In genomic region chr4:177323416-177323815, GRCh38 we compare ENCODE assay signal across 20 cellular contexts. TPM values are rescaled to one million over a fixed set of nuclear protein-coding genes. Genes with fewer than 3 reads are reported as not detected.
DNase-seq lines count a peak whose midpoint lies in the region; ATAC-seq, FAIRE-seq and TF ChIP-seq lines count a peak whose summit lies in the region.
"Had no signal": no experiment of that assay in that cellular context is flagged by ENCODE, and none has a peak within 500 bp of the region (broad histone marks: within the 10 kb centered on the region; RNA-seq: fewer than 3 reads in every experiment).

No MANE protein-coding gene starts in this region.

- peaks cover 54% of the 10 kb centered on the region for H3K36me3 ChIP-seq in K562 (ENCODE audit: control insufficient read depth, insufficient read depth, low read length)
- H3K36me3 ChIP-seq in thymus (ENCODE audit: control insufficient read depth, insufficient read depth) = no peaks in the 10 kb centered on the region

- no peak for DNase-seq in activated CD4-positive, alpha-beta T cell treated with anti-CD3 and anti-CD28 coated beads, Interleukin-2, amount 10 ng/mL, durations not matched to agents 24 days and 14 days
- no peak for DNase-seq in activated CD4-positive, alpha-beta T cell treated with anti-CD3 and anti-CD28 coated beads for 48 hours
- no peak for DNase-seq in H9
- DNase-seq in K562 (ENCODE audit: extremely low read depth in 1 of 4, low spot score in 3 of 4) = no peak
- DNase-seq in GM13976 (ENCODE audit: low spot score) = no peak
- DNase-seq in RPMI8226 = no peak
- DNase-seq: Karpas-422, NCI-H1417 treated with DMSO at 0.1 percent for 48 hours, NCI-H2029, NCI-H2171 treated with DMSO at 0.1 percent for 48 hours, NCI-H510A, NCI-H82, SIG-M5 had no signal

- H2AFZ ChIP-seq in H9 (ENCODE audit: low read length) (no peak overlapping the region), K562 (ENCODE audit: low read depth, low read length) (no peak overlapping the region)

- H4K20me1 ChIP-seq in H9 (ENCODE audit: control insufficient read depth, insufficient read depth, insufficient read length) (no peaks in the 10 kb centered on the region), K562 (replicated peaks; ENCODE audit: control insufficient read depth, insufficient read depth, low read length) (no peaks in the 10 kb centered on the region)

- peaks cover 3% of the 10 kb centered on the region for H3K79me1 ChIP-seq in H9 (ENCODE audit: insufficient read depth, low read depth, low read length, poor library complexity, severe bottlenecking)

- no peak overlapping the region for H3K18ac ChIP-seq in H9 (ENCODE audit: insufficient read length, low read depth, low read length)

- H3K4me3 ChIP-seq in K562 = no peak overlapping the region
- H3K4me3 ChIP-seq in thymus (ENCODE audit: low read length) = no peak overlapping the region

- no peaks in the 10 kb centered on the region for H3K23me2 ChIP-seq in H9 (ENCODE audit: insufficient read length, low read depth, low read length, poor library complexity, severe bottlenecking)

- no peak overlapping the region for H2BK15ac ChIP-seq in H9 (ENCODE audit: low read depth, low read length)

- H3K56ac ChIP-seq in H9 (ENCODE audit: insufficient read length, low read depth, low read length) = no peak overlapping the region

- H2BK20ac ChIP-seq in H9 (ENCODE audit: low read depth, low read length, poor library complexity, severe bottlenecking) = no peak overlapping the region

- ATAC-seq in K562 (no peak), HG02840 (IDR thresholded peaks at IDR 0.05; ENCODE audit: low FRiP score, unreplicated experiment) (no peak)
- ATAC-seq: HepG2 had no signal

- H2BK5ac ChIP-seq in H9 (ENCODE audit: insufficient read length, low read length) = no peak overlapping the region

- peaks cover 58% of the 10 kb centered on the region for H3K4me1 Mint-ChIP-seq in activated CD4-positive, alpha-beta T cell treated with anti-CD3 and anti-CD28 coated beads, Interleukin-2, amount 10 ng/mL, durations not matched to agents 24 days and 14 days
- peaks cover 3 to 8% of the 10 kb centered on the region in 2 experiments for H3K4me1 Mint-ChIP-seq in H9

- no peak overlapping the region for H3K14ac ChIP-seq in H9 (ENCODE audit: insufficient read depth, low read length)

- FAIRE-seq in K562 (lab: Jason Lieb, UNC) = no peak
- FAIRE-seq: A204.1, D721Med, H54, HepG2, RCC 7860 had no signal

- intact Hi-C loops in activated CD4-positive, alpha-beta T cell treated with anti-CD3 and anti-CD28 coated beads, Interleukin-2, amount 10 ng/mL, durations not matched to agents 24 days and 14 days (cut with micrococcal nuclease) = no loop called here
- intact Hi-C loops in K562 (cut with micrococcal nuclease) = no loop called here

- TF ChIP-seq CTCF in H9 (conservative IDR thresholded peaks at IDR 0.05) (no peak), K562 (IDR thresholded peaks at IDR 0.05 in 2 of 3, conservative IDR thresholded peaks at IDR 0.05 in 1 of 3; ENCODE audit: insufficient read depth in 2 of 3, low read depth in 1 of 3, low read length in 3 of 3) (no peak), GM13976 (IDR thresholded peaks at IDR 0.05; ENCODE audit: borderline replicate concordance, control extremely low read depth, extremely low read depth, insufficient read depth, missing control alignments) (no peak)

- H3K27me3 ChIP-seq in H9 (ENCODE audit: insufficient read depth, low read length) = no peaks in the 10 kb centered on the region
- no peaks in the 10 kb centered on the region for H3K27me3 ChIP-seq in K562 (ENCODE audit: control insufficient read depth in 2 of 2, insufficient read depth in 2 of 2, low read length in 2 of 2)
- no peaks in the 10 kb centered on the region for H3K27me3 ChIP-seq in thymus (ENCODE audit: control insufficient read depth, insufficient read depth)

- peak overlapping the region; percentile 35 for H3K27ac Mint-ChIP-seq in activated CD4-positive, alpha-beta T cell treated with anti-CD3 and anti-CD28 coated beads, Interleukin-2, amount 10 ng/mL, durations not matched to agents 24 days and 14 days
- H3K27ac Mint-ChIP-seq in H9 = no peak overlapping the region

- CTCF ChIA-PET in K562 (lab: Yijun Ruan, JAX; ENCODE audit: low intra/inter-chr PET ratio) = no interaction called here

- H3K36me3 Mint-ChIP-seq in activated CD4-positive, alpha-beta T cell treated with anti-CD3 and anti-CD28 coated beads, Interleukin-2, amount 10 ng/mL, durations not matched to agents 24 days and 14 days (ENCODE audit: low read depth) = peaks cover 51% of the 10 kb centered on the region
- peaks cover 38 to 43% (median 39%) of the 10 kb centered on the region in 3 experiments for H3K36me3 Mint-ChIP-seq in H9 (ENCODE audit: insufficient read depth in 1 of 3, low read depth in 3 of 3)

- POLR2A ChIA-PET in K562 (lab: Yijun Ruan, JAX) = no interaction called here

- no peak for TF ChIP-seq POLR2A in K562 (conservative IDR thresholded peaks at IDR 0.05)

- no TSS peak for BruUV-seq in K562 (replicated peaks; lab: Mats Ljungman, UMichigan)

- no peak overlapping the region for H4K91ac ChIP-seq in H9 (ENCODE audit: insufficient read length, low read depth, low read length)

- H3K27ac ChIP-seq in H9 (ENCODE audit: insufficient read length, low read depth, low read length) = no peak overlapping the region
- no peak overlapping the region for H3K27ac ChIP-seq in K562 (ENCODE audit: extremely low read depth, low read depth, low read length)
- peak overlapping the region; percentile 36 for H3K27ac ChIP-seq in thymus (ENCODE audit: low read depth)

- no peak overlapping the region for H4K8ac ChIP-seq in H9 (replicated peaks; ENCODE audit: insufficient read length, low read depth, low read length)

- H2AK5ac ChIP-seq in H9 (ENCODE audit: insufficient read length, low read length) = no peak overlapping the region

- H3K79me2 ChIP-seq in H9 (ENCODE audit: insufficient read depth, low read length) (no peaks in the 10 kb centered on the region), K562 (ENCODE audit: control insufficient read depth, insufficient read depth, low read length) (peaks cover 68% of the 10 kb centered on the region; the same call in 2 of the 3 replicates)

- no peak overlapping the region for H2BK120ac ChIP-seq in H9 (ENCODE audit: low read depth, low read length, poor library complexity, severe bottlenecking)

- H3K9ac ChIP-seq in H9 (ENCODE audit: extremely low read depth, insufficient read length, low read length) (no peak overlapping the region), K562 (ENCODE audit: insufficient read depth in 1 of 2, low read depth in 2 of 2, low read length in 2 of 2) (no peak overlapping the region)

- in situ Hi-C loops in K562 (cut with MboI) = no loop called here
- in situ Hi-C loops in GM13976 (cut with MboI; ENCODE audit: low sequenced_read_pairs, unreplicated experiment) = no loop called here

- no peaks in the 10 kb centered on the region for H3K4me1 ChIP-seq in H9 (ENCODE audit: insufficient read depth, low read length)
- H3K4me1 ChIP-seq in K562 (replicated peaks in 1 of 2; ENCODE audit: control insufficient read depth in 2 of 2, insufficient read depth in 2 of 2, low read length in 2 of 2) = peaks cover 0 to 14% of the 10 kb centered on the region in 2 experiments; a peak in 2 of 5 replicates
- H3K4me1 ChIP-seq in thymus (ENCODE audit: control insufficient read depth, insufficient read depth, low read length) = peaks cover 14% of the 10 kb centered on the region

- peak overlapping the region; percentile 56 for H3K23ac ChIP-seq in H9 (ENCODE audit: insufficient read length, low read depth, low read length)

- peaks cover 4% of the 10 kb centered on the region for H3K9me3 Mint-ChIP-seq in activated CD4-positive, alpha-beta T cell treated with anti-CD3 and anti-CD28 coated beads, Interleukin-2, amount 10 ng/mL, durations not matched to agents 24 days and 14 days
- H3K9me3 Mint-ChIP-seq in H9 = peaks cover 0 to 6% of the 10 kb centered on the region in 2 experiments; a peak in 3 of 5 replicates

- WGBS in H9 (ENCODE audit: extremely low coverage, insufficient read length, low lambda C conversion rate) = no CpG with 5 or more reads among the region's 1 CpG
- 71% methylated on average over 1 of the region's 1 CpG for WGBS in K562 (ENCODE audit: insufficient coverage, low coverage, missing lambda C conversion rate)
- WGBS in thymus = 97% methylated on average over 1 of the region's 1 CpG

- no peaks in the 10 kb centered on the region for H3K27me3 Mint-ChIP-seq in activated CD4-positive, alpha-beta T cell treated with anti-CD3 and anti-CD28 coated beads, Interleukin-2, amount 10 ng/mL, durations not matched to agents 24 days and 14 days
- no peaks in the 10 kb centered on the region for H3K27me3 Mint-ChIP-seq in H9 (ENCODE audit: low read depth)

- H3K4me2 ChIP-seq in H9 (ENCODE audit: insufficient read depth, insufficient read length, low read length) (no peak overlapping the region), K562 (ENCODE audit: insufficient read depth, low read length) (no peak overlapping the region)

- no peak overlapping the region for H2BK12ac ChIP-seq in H9 (ENCODE audit: insufficient read length, low read depth, low read length)

- H4K5ac ChIP-seq in H9 (ENCODE audit: insufficient read length, low read depth, low read length) = no peak overlapping the region

- H3K9me1 ChIP-seq in K562 (ENCODE audit: control insufficient read depth, insufficient read depth, low read length) = no peaks in the 10 kb centered on the region

- H3K9me3 ChIP-seq in H9 (ENCODE audit: control insufficient read depth, low read depth, low read length) = no peaks in the 10 kb centered on the region
- H3K9me3 ChIP-seq in K562 (replicated peaks; ENCODE audit: control insufficient read depth, insufficient read depth, low read depth, low read length) = no peaks in the 10 kb centered on the region
- H3K9me3 ChIP-seq in thymus (ENCODE audit: control insufficient read depth) = no peaks in the 10 kb centered on the region

- H3K4ac ChIP-seq in H9 (ENCODE audit: low read depth, low read length) = no peak overlapping the region

- no peak for TF ChIP-seq RAD21 in K562 (CRISPR knock-in tag; conservative IDR thresholded peaks at IDR 0.05 in 1 of 2, IDR thresholded peaks at IDR 0.05 in 1 of 2)

- H3K4me3 Mint-ChIP-seq in activated CD4-positive, alpha-beta T cell treated with anti-CD3 and anti-CD28 coated beads, Interleukin-2, amount 10 ng/mL, durations not matched to agents 24 days and 14 days = peak overlapping the region; percentile 26
- H3K4me3 Mint-ChIP-seq in H9 = no peak overlapping the region

- no peak overlapping the region for H3T11ph ChIP-seq in H9 (ENCODE audit: low read length)

- no peak for TF ChIP-seq EP300 in K562 (IDR thresholded peaks at IDR 0.05; ENCODE audit: low read length)

RNA-seq across cellular contexts. Expression of gene NEIL3, which starts 13.7 kb away (rescaled TPM):
- total RNA-seq in activated CD4-positive, alpha-beta T cell treated with anti-CD3 and anti-CD28 coated beads, Interleukin-2, amount 10 ng/mL, durations not matched to agents 24 days and 14 days = 15.5 and 17.0 TPM in 2 replicates
- total RNA-seq in H9 (2021) (6.3 and 8.3 TPM in 2 replicates), K562 (2014; rRNA removed) (9.9 and 10.7 TPM in 2 replicates), K562 (2014; rRNA removed; fragmentation: Illumina TruSeq; extraction: Trizol) (15.2 and 16.4 TPM in 2 replicates), K562 (2015; rRNA removed; fragmentation: Illumina TruSeq; extraction: Trizol) (15.0 and 15.2 TPM in 2 replicates), K562 (2021) (12.9 and 14.4 TPM in 2 replicates)
- 14.8 and 40.0 TPM in 2 replicates for total RNA-seq in K562 (2011; cell fraction: chromatin; rRNA removed; ENCODE audit: low replicate concordance)
- total RNA-seq in K562 (2011; cell fraction: nucleolus; rRNA removed) = 10.2 and 14.1 TPM in 2 replicates
- total RNA-seq in K562 (2011; cell fraction: nucleoplasm; rRNA removed) = 21.0 and 27.3 TPM in 2 replicates
- polyA plus RNA-seq in K562 (2011; rRNA removed) (16.0 and 23.3 TPM in 2 replicates), K562 (2014; fragmentation: Illumina TruSeq; extraction: Trizol) (13.0 and 15.6 TPM in 2 replicates), K562 (2014; fragmentation: Nextera tagmentation; extraction: Ambion mirVana) (1 to 10 TPM; 2.7 to 4.8 TPM), K562 (2014; rRNA removed) (11.9 and 14.1 TPM in 2 replicates), thymus (3.6 TPM)
- 7.3 and 8.6 TPM in 2 replicates for polyA plus RNA-seq in K562 (2011; cell fraction: cytosol; rRNA removed)
- polyA plus RNA-seq in K562 (2011; cell fraction: nucleus; rRNA removed) = 11.7 and 14.3 TPM in 2 replicates
- polyA plus RNA-seq in K562 (2012) = 7.9 and 12.0 TPM in 2 replicates
- 24.1 and 24.3 TPM in 2 replicates for polyA minus RNA-seq in K562 (2011; rRNA and poly(A)+ RNA removed)
- 8.6 and 10.1 TPM in 2 replicates for polyA minus RNA-seq in K562 (2011; cell fraction: cytosol; rRNA and poly(A)+ RNA removed)
- 14.8 and 20.2 TPM in 2 replicates for polyA minus RNA-seq in K562 (2011; cell fraction: nucleus; rRNA and poly(A)+ RNA removed)
